In genomic region chr3:129343643-129344360, GRCh38 we compare ENCODE assay signal across 9 cellular contexts.
A peak's percentile ranks its signal among the peaks of the same experiment; 100 is the strongest.
DNase-seq lines count a peak whose midpoint lies in the region; ATAC-seq and TF ChIP-seq lines count a peak whose summit lies in the region.
"Had no signal": no experiment of that assay in that cellular context is flagged by ENCODE, and none has a peak within 500 bp of the region (broad histone marks: within the 10 kb centered on the region; RNA-seq: fewer than 3 reads in every experiment).

No MANE protein-coding gene starts in this region.

- DNase-seq in T-cell = peak in 23 of 34 experiments; percentile 4 to 41 (median 16)
- DNase-seq in coronary artery (ENCODE audit: low spot score) = no peak
- peak; percentile 13 for DNase-seq in medulla oblongata (ENCODE audit: extremely low spot score)
- peak; percentile 14 to 24 for DNase-seq in thyroid gland
- DNase-seq in NCI-H446 treated with DMSO at 0.1 percent for 48 hours (lab: John Stamatoyannopoulos, UW) = no peak
- no peak for DNase-seq in NCI-H1105 treated with DMSO at 0.1 percent for 48 hours (lab: John Stamatoyannopoulos, UW)
- DNase-seq in LoVo (ENCODE audit: low spot score) = no peak

- H3K9me3 Mint-ChIP-seq in T-cell = no peaks in the 10 kb centered on the region

- H3K4me1 ChIP-seq in thyroid gland = peaks cover 12 to 22% of the 10 kb centered on the region in 2 donors

- no peaks in the 10 kb centered on the region for H3K27me3 ChIP-seq in thyroid gland
- H3K27me3 ChIP-seq: SJSA1 had no signal

- H3K9me3 ChIP-seq in thyroid gland = no peaks in the 10 kb centered on the region
- H3K9me3 ChIP-seq: SJSA1 had no signal

- H3K36me3 Mint-ChIP-seq in T-cell = no peaks in the 10 kb centered on the region

- CTCF ChIA-PET in T-cell (lab: Charles Lee) = no interaction called here

- TF ChIP-seq CTCF in GM12873 (IDR thresholded peaks at IDR 0.05; ENCODE audit: insufficient read depth, low read depth, low read length, missing control alignments) (peak; percentile 54), coronary artery (IDR thresholded peaks at IDR 0.05) (peak; percentile 52), thyroid gland (IDR thresholded peaks at IDR 0.05) (peak in 4 of 6 experiments; percentile 21 to 61 (median 31))

- WGBS in thyroid gland, 2 donors = 0 to 27% methylated on average over 3 to 10 of the region's 39 CpGs

- no peak for TF ChIP-seq POLR2A in thyroid gland (IDR thresholded peaks at IDR 0.05)

- ATAC-seq in T-cell (replicated peaks in 1 of 4) = peak; percentile 76 to 84 (median 82)

- H3K4me3 ChIP-seq in coronary artery (peak overlapping the region; percentile 67), thyroid gland (replicated peaks in 1 of 3) (no peak overlapping the region)
- H3K4me3 ChIP-seq: SJSA1 had no signal

- H3K36me3 ChIP-seq in thyroid gland = no peaks in the 10 kb centered on the region
- H3K36me3 ChIP-seq: SJSA1 had no signal

- peak overlapping the region; percentile 21 to 62 (median 37) for H3K4me3 Mint-ChIP-seq in T-cell

- H3K4me1 Mint-ChIP-seq in T-cell = peaks cover 6 to 8% (median 6%) of the 10 kb centered on the region in 3 donors

- intact Hi-C loops in thyroid gland (cut with DNase I) = no loop called here

- H3K27ac ChIP-seq in coronary artery (no peak overlapping the region), thyroid gland (no peak overlapping the region)
- H3K27ac ChIP-seq: SJSA1 had no signal

- POLR2A ChIA-PET in T-cell (lab: Charles Lee) = no interaction called here

- H3K27ac Mint-ChIP-seq in T-cell = no peak overlapping the region

- peaks cover 12 to 30% of the 10 kb centered on the region in 2 donors for H3K27me3 Mint-ChIP-seq in T-cell

Comparison
In these comparisons a context has a peak if more than half of its experiments do, and no peak if none do; other contexts are left out.
1. DNase-seq: peak in T-cell (23 of 34), medulla oblongata (single experiment) and thyroid gland (2 of 2); none in coronary artery (single experiment), NCI-H446 treated with DMSO at 0.1 percent for 48 hours (single experiment), NCI-H1105 treated with DMSO at 0.1 percent for 48 hours (single experiment) and LoVo (single experiment).
2. Peak in every context shown above with its lines, with median percentiles within 50 percentile points of each other: CTCF ChIP-seq.